Comparison of ENCODE assay signal across 8 cellular contexts in the genomic region with DNA sequence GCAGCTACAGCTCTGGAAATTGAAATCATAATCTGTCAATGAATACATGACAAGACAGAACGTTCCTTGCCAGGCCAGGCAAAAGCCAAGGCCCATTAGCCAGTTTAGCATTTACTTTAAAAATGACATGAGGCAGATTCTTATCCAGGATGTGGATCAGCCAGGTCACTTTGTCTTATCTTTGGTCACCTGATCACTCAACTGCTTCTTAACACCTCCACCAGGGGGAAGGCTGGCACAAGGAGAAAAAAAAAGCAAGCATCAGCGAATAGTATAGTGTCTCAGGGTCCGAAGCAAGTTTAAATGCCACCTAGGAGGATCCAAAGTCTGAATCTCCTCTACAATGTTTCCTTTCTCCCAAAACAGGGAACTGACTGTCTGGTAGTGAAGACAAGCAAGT. TPM values are rescaled to one million over a fixed set of nuclear protein-coding genes. Genes with fewer than 3 reads are reported as not detected.
A peak's percentile ranks its signal among the peaks of the same experiment; 100 is the strongest.
DNase-seq lines count a peak whose midpoint lies in the region; ATAC-seq and TF ChIP-seq lines count a peak whose summit lies in the region.

No MANE protein-coding gene starts in this region.

- H3K36me3 ChIP-seq in testis (ENCODE audit: low read depth, missing control alignments) (no peaks in the 10 kb centered on the region), lower lobe of right lung (no peaks in the 10 kb centered on the region)

- no peaks in the 10 kb centered on the region for H3K36me3 Mint-ChIP-seq in activated T-cell treated with anti-CD3 and anti-CD28 coated beads, Interleukin-2, amount 50 U/mL, for 24 hours (ENCODE audit: low read depth)

- H3K27ac Mint-ChIP-seq in activated T-cell treated with anti-CD3 and anti-CD28 coated beads, Interleukin-2, amount 50 U/mL, for 24 hours, result no peak overlapping the region

- ATAC-seq in HG03280 (IDR thresholded peaks at IDR 0.05; ENCODE audit: unreplicated experiment) (peak; percentile 59), lower lobe of right lung (no peak)

- H3K4me1 ChIP-seq in testis (no peaks in the 10 kb centered on the region), lower lobe of right lung (no peaks in the 10 kb centered on the region)

- TF ChIP-seq CTCF in fibroblast of the aortic adventitia (IDR thresholded peaks at IDR 0.05; ENCODE audit: insufficient read depth, low read length) (peak; percentile 9), testis (IDR thresholded peaks at IDR 0.05) (no peak), lower lobe of right lung (IDR thresholded peaks at IDR 0.05) (no peak)

- no peak overlapping the region for H3K4me3 Mint-ChIP-seq in activated T-cell treated with anti-CD3 and anti-CD28 coated beads, Interleukin-2, amount 50 U/mL, for 24 hours

- H3K27me3 Mint-ChIP-seq in activated T-cell treated with anti-CD3 and anti-CD28 coated beads, Interleukin-2, amount 50 U/mL, for 24 hours, result peaks cover 22% of the 10 kb centered on the region

- intact Hi-C loops in testis (cut with DNase I; ENCODE audit: low total_unique reads) (no loop called here), lower lobe of right lung (cut with DNase I) (no loop called here)

- no peak overlapping the region for H3K27ac ChIP-seq in testis
- H3K27ac ChIP-seq in lower lobe of right lung, result no peak overlapping the region

- DNase-seq in activated T-cell treated with anti-CD3 and anti-CD28 coated beads, Interleukin-2, amount 50 U/mL, for 1 hour, result peak; percentile 17
- no peak for DNase-seq in activated T-cell treated with anti-CD3 and anti-CD28 coated beads, Interleukin-2, amount 50 U/mL, for 24 hours
- DNase-seq in SK-N-DZ (ENCODE audit: low spot score) (peak; percentile 64), fibroblast of the aortic adventitia (ENCODE audit: low read depth) (no peak), testis (no peak), lower lobe of right lung (no peak), Ammon's horn (ENCODE audit: low spot score) (no peak)

- H3K27me3 ChIP-seq in testis, result no peaks in the 10 kb centered on the region
- no peaks in the 10 kb centered on the region for H3K27me3 ChIP-seq in lower lobe of right lung (ENCODE audit: low read depth)

- H3K9me3 Mint-ChIP-seq in activated T-cell treated with anti-CD3 and anti-CD28 coated beads, Interleukin-2, amount 50 U/mL, for 24 hours, result no peaks in the 10 kb centered on the region

- H3K4me3 ChIP-seq in fibroblast of the aortic adventitia (ENCODE audit: low read depth, low read length), result no peak overlapping the region
- H3K4me3 ChIP-seq in testis, result no peak overlapping the region
- no peak overlapping the region for H3K4me3 ChIP-seq in lower lobe of right lung

- peaks cover 5% of the 10 kb centered on the region for H3K4me1 Mint-ChIP-seq in activated T-cell treated with anti-CD3 and anti-CD28 coated beads, Interleukin-2, amount 50 U/mL, for 24 hours (ENCODE audit: low read depth)

- WGBS in testis, 2 donors, result 66 to 68% methylated on average over 3 of the region's 3 CpGs

- no peak for TF ChIP-seq POLR2A in testis (IDR thresholded peaks at IDR 0.05)

- H3K9me3 ChIP-seq in testis (no peaks in the 10 kb centered on the region), lower lobe of right lung (no peaks in the 10 kb centered on the region)

RNA-seq across cellular contexts. Expression of a gene that starts 18.8 kb away (rescaled TPM):
- polyA plus RNA-seq in SK-N-DZ (2014; cell fraction: cytosol; rRNA removed), result not detected in 2 replicates
- not detected in 2 replicates for polyA plus RNA-seq in SK-N-DZ (2014; cell fraction: nucleus; rRNA removed)
- not detected in 2 replicates for total RNA-seq in fibroblast of the aortic adventitia (ENCODE audit: low replicate concordance)
- total RNA-seq in testis, result under 1 TPM in 1 of 2 donors, not detected in 1; 0.08 TPM
- polyA plus RNA-seq in testis (ENCODE audit: insufficient read depth, low read depth, low replicate concordance), result 0.42 TPM
- total RNA-seq in lower lobe of right lung, result not detected

Comparison
In these comparisons a context has a peak if more than half of its experiments do, and no peak if none do; other contexts are left out.
1. DNase-seq: peak in activated T-cell treated with anti-CD3 and anti-CD28 coated beads, Interleukin-2, amount 50 U/mL, for 1 hour (single experiment) and SK-N-DZ (single experiment); none in activated T-cell treated with anti-CD3 and anti-CD28 coated beads, Interleukin-2, amount 50 U/mL, for 24 hours (single experiment), fibroblast of the aortic adventitia (single experiment), testis (single experiment), lower lobe of right lung (single experiment) and Ammon's horn (single experiment).